In the genomic region with DNA sequence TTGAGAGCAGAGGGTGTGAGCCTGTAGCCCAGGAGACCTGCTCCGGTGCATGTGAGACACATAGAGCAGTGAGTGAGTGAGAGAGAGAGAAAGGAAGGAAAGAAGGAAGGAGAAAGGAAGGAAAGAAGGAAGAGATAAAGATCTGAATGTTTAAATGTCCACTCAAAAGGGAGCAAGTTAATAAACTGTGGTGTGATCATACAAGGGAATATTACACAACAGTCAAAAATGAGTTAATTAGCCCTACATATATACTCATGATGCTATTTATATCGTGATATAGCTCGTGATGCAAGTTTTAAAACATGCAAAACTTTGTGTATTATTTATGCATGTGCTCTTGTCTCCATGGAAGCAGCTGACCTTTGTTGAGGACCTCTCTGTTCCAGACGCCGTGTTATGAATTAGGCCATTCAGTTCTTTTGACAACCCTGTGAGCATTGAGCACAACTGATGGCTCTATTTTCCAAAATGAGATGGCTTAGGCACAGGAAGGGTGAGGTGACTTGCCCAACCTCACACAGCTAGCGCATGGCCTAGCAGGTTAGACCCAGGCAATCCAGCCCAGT, we compare ENCODE assay signal across 20 cellular contexts.
DNase-seq lines count a peak whose midpoint lies in the region; ATAC-seq, FAIRE-seq and TF ChIP-seq lines count a peak whose summit lies in the region.
"Had no signal": no experiment of that assay in that cellular context is flagged by ENCODE, and none has a peak within 500 bp of the region (broad histone marks: within the 10 kb centered on the region; RNA-seq: fewer than 3 reads in every experiment).

No MANE protein-coding gene starts in this region.

- no peaks in the 10 kb centered on the region for H3K4me1 Mint-ChIP-seq in activated naive CD8-positive, alpha-beta T cell treated with anti-CD3 and anti-CD28 coated beads, Interleukin-2, amount 50 U/mL, for 24 hours
- H3K4me1 Mint-ChIP-seq: CD14-positive monocyte had no signal

- no peaks in the 10 kb centered on the region for H3K36me3 ChIP-seq in SJCRH30
- peaks cover 25% of the 10 kb centered on the region for H3K36me3 ChIP-seq in muscle layer of colon (ENCODE audit: insufficient read depth, low read length)

- TF ChIP-seq CTCF in fibroblast of mammary gland (conservative IDR thresholded peaks at IDR 0.05; ENCODE audit: control insufficient read depth, insufficient read depth, low read depth, low read length) = no peak

- H3K9ac ChIP-seq in muscle layer of colon (ENCODE audit: low read length) = no peak overlapping the region

- H3K27me3 ChIP-seq in SJCRH30 (no peaks in the 10 kb centered on the region), muscle layer of colon (ENCODE audit: control insufficient read depth in 1 of 2, insufficient read depth in 2 of 2, low read length in 2 of 2) (no peaks in the 10 kb centered on the region)

- TF ChIP-seq POLR2A in GM12892 (IDR thresholded peaks at IDR 0.05; ENCODE audit: low read depth, low read length) = no peak

- no peak for ATAC-seq in HG03460 (IDR thresholded peaks at IDR 0.05; ENCODE audit: unreplicated experiment)
- no peak for ATAC-seq in activated naive CD8-positive, alpha-beta T cell treated with anti-CD3 and anti-CD28 coated beads, Interleukin-2, amount 50 U/mL, for 24 hours

- H3K27me3 Mint-ChIP-seq in activated naive CD8-positive, alpha-beta T cell treated with anti-CD3 and anti-CD28 coated beads, Interleukin-2, amount 50 U/mL, for 24 hours = peaks cover 23% of the 10 kb centered on the region

- H3K4me1 ChIP-seq in SJCRH30 = peaks cover 41% of the 10 kb centered on the region
- H3K4me1 ChIP-seq in muscle layer of colon (ENCODE audit: insufficient read depth, low read length) = peaks cover 37% of the 10 kb centered on the region

- no peak overlapping the region for H3K27ac Mint-ChIP-seq in activated naive CD8-positive, alpha-beta T cell treated with anti-CD3 and anti-CD28 coated beads, Interleukin-2, amount 50 U/mL, for 24 hours
- H3K27ac Mint-ChIP-seq: CD14-positive monocyte had no signal

- H3K9me3 ChIP-seq in SJCRH30 (replicated peaks) = no peaks in the 10 kb centered on the region
- H3K9me3 ChIP-seq in muscle layer of colon (ENCODE audit: low read length) = no peaks in the 10 kb centered on the region

- H3K4me3 ChIP-seq in SJCRH30 (no peak overlapping the region), fibroblast of mammary gland (ENCODE audit: control insufficient read depth, low read depth, low read length) (no peak overlapping the region), muscle layer of colon (ENCODE audit: low read depth in 1 of 2, low read length in 2 of 2) (no peak overlapping the region)

- H3K9me3 Mint-ChIP-seq in activated naive CD8-positive, alpha-beta T cell treated with anti-CD3 and anti-CD28 coated beads, Interleukin-2, amount 50 U/mL, for 24 hours = no peaks in the 10 kb centered on the region
- H3K9me3 Mint-ChIP-seq: CD14-positive monocyte had no signal

- DNase-seq in SJCRH30 (peak in 1 of 2 experiments; percentile 49), fibroblast of mammary gland (ENCODE audit: low read depth) (peak; percentile 16), nucleus accumbens (lab: John Stamatoyannopoulos, UW) (no peak), GM12892 (ENCODE audit: insufficient read length) (no peak)
- no peak for DNase-seq in activated naive CD8-positive, alpha-beta T cell treated with anti-CD3 and anti-CD28 coated beads, Interleukin-2, amount 50 U/mL, for 24 hours
- DNase-seq: COR-L47, DMS 273 treated with DMSO at 0.1 percent for 48 hours, HCEC 1CT, KG1, NCI-H1436, NCI-H2029, NCI-H345, NCI-H524 treated with DMSO at 0.1 percent for 48 hours, RPMI8226, SHP77 treated with DMSO at 0.1 percent for 48 hours had no signal

- H3K36me3 Mint-ChIP-seq in activated naive CD8-positive, alpha-beta T cell treated with anti-CD3 and anti-CD28 coated beads, Interleukin-2, amount 50 U/mL, for 24 hours (ENCODE audit: low read depth) = no peaks in the 10 kb centered on the region
- H3K36me3 Mint-ChIP-seq: CD14-positive monocyte had no signal

- FAIRE-seq in GM12892 (lab: Jason Lieb, UNC) = no peak
- FAIRE-seq: G401.6, GM19239 had no signal

- H3K27ac ChIP-seq in SJCRH30 (peak overlapping the region; percentile 62), muscle layer of colon (ENCODE audit: low read depth, low read length) (peak overlapping the region; percentile 42)

- H3K4me3 Mint-ChIP-seq in activated naive CD8-positive, alpha-beta T cell treated with anti-CD3 and anti-CD28 coated beads, Interleukin-2, amount 50 U/mL, for 24 hours = no peak overlapping the region
- H3K4me3 Mint-ChIP-seq: CD14-positive monocyte had no signal
